Comparison of ENCODE assay signal across 8 cellular contexts in genomic region chr3:46372492-46373359, GRCh38. TPM values are rescaled to one million over a fixed set of nuclear protein-coding genes. Genes with fewer than 3 reads are reported as not detected.
A peak's percentile ranks its signal among the peaks of the same experiment; 100 is the strongest.
DNase-seq lines count a peak whose midpoint lies in the region; ATAC-seq and TF ChIP-seq lines count a peak whose summit lies in the region.

No MANE protein-coding gene starts in this region.

- no peak overlapping the region for H3K4me2 ChIP-seq in fibroblast of lung (ENCODE audit: extremely low read depth, insufficient read depth, low read length)

- in situ Hi-C loops in Panc1 (cut with HindIII; ENCODE audit: low pct_unique_long_range_greater_than_20kb, low sequenced_read_pairs): no loop called here

- POLR2A ChIA-PET in GM10248 (lab: Yijun Ruan, JAX): no interaction called here
- POLR2A ChIA-PET in Panc1 (lab: Charles Lee): no interaction called here

- no peak for ATAC-seq in Panc1
- ATAC-seq in HG02973 (IDR thresholded peaks at IDR 0.05; ENCODE audit: unreplicated experiment): no peak

- no peaks in the 10 kb centered on the region for H3K79me2 ChIP-seq in fibroblast of lung (ENCODE audit: control insufficient read depth, insufficient read depth, low read length)

- H3K4me3 Mint-ChIP-seq in type B pancreatic cell: no peak overlapping the region

- peaks cover 6% of the 10 kb centered on the region for H3K4me1 Mint-ChIP-seq in type B pancreatic cell (ENCODE audit: unreplicated experiment)

- DNase-seq in GM10248 (ENCODE audit: extremely low spot score): no peak
- no peak for DNase-seq in Panc1 (ENCODE audit: low read depth, low spot score)
- peak in 1 of 2 donors; percentile 45 for DNase-seq in fibroblast of lung (ENCODE audit: low read depth in 2 of 2)
- DNase-seq in type B pancreatic cell (ENCODE audit: extremely low spot score, unreplicated experiment): no peak
- no peak for DNase-seq in NCI-H2107 (lab: John Stamatoyannopoulos, UW)
- no peak for DNase-seq in NCI-H2081 treated with DMSO at 0.1 percent for 48 hours (lab: John Stamatoyannopoulos, UW)

- peak; percentile 44 for TF ChIP-seq CTCF in 22Rv1 (IDR thresholded peaks at IDR 0.05)
- peak; percentile 64 for TF ChIP-seq CTCF in GM10248 (IDR thresholded peaks at IDR 0.05; ENCODE audit: control extremely low read depth, extremely low read depth, low read depth, missing control alignments)
- peak; percentile 63 for TF ChIP-seq CTCF in Panc1 (IDR thresholded peaks at IDR 0.05)
- peak; percentile 65 to 89 for TF ChIP-seq CTCF in fibroblast of lung (conservative IDR thresholded peaks at IDR 0.05 in 1 of 2, IDR thresholded peaks at IDR 0.05 in 1 of 2; ENCODE audit: low read depth in 1 of 2, low read length in 2 of 2)
- peak; percentile 59 for TF ChIP-seq CTCF in type B pancreatic cell (conservative IDR thresholded peaks at IDR 0.05)

- H3K36me3 Mint-ChIP-seq in type B pancreatic cell: no peaks in the 10 kb centered on the region

- H3K4me1 ChIP-seq in Panc1 (ENCODE audit: control insufficient read depth, insufficient read depth, low read length) (no peaks in the 10 kb centered on the region), fibroblast of lung (ENCODE audit: control insufficient read depth, extremely low read depth, insufficient read depth, low read length) (no peaks in the 10 kb centered on the region)

- no peaks in the 10 kb centered on the region for H4K20me1 ChIP-seq in fibroblast of lung (ENCODE audit: control insufficient read depth, extremely low read depth, insufficient read depth, low read length)

- intact Hi-C loops in Panc1 (cut with micrococcal nuclease; ENCODE audit: unreplicated experiment): loop anchor here (10.0 kb wide), 2 partner anchors 288 to 438 kb away; no protein-coding TSS in a partner anchor

- no peaks in the 10 kb centered on the region for H3K36me3 ChIP-seq in Panc1 (ENCODE audit: control insufficient read depth, insufficient read depth, low read length)
- H3K36me3 ChIP-seq in fibroblast of lung (ENCODE audit: control insufficient read depth, insufficient read depth, low read length): no peaks in the 10 kb centered on the region

- H3K27me3 Mint-ChIP-seq in type B pancreatic cell: peaks cover 48% of the 10 kb centered on the region

- H3K9me3 Mint-ChIP-seq in type B pancreatic cell: no peaks in the 10 kb centered on the region

- no peak overlapping the region for H3K27ac ChIP-seq in 22Rv1
- no peak overlapping the region for H3K27ac ChIP-seq in Panc1 (ENCODE audit: low read length)
- H3K27ac ChIP-seq in fibroblast of lung (ENCODE audit: insufficient read depth, low read length): no peak overlapping the region

- H2AFZ ChIP-seq in fibroblast of lung (ENCODE audit: low read length): no peak overlapping the region

- H3K27me3 ChIP-seq in Panc1 (ENCODE audit: control insufficient read depth, insufficient read depth, low read length) (no peaks in the 10 kb centered on the region; the same call in none of the 2 replicates), fibroblast of lung (ENCODE audit: control insufficient read depth, insufficient read depth, low read length) (peaks cover 17% of the 10 kb centered on the region)

- H3K27ac Mint-ChIP-seq in type B pancreatic cell: no peak overlapping the region

- no TSS peak for BruUV-seq in Panc1 (replicated peaks; lab: Mats Ljungman, UMichigan)

- H3K4me3 ChIP-seq in Panc1 (ENCODE audit: low read depth in 2 of 2, low read length in 2 of 2) (no peak overlapping the region), fibroblast of lung (replicated peaks in 1 of 4; ENCODE audit: control extremely low read depth in 1 of 4, insufficient read depth in 1 of 4, low read depth in 3 of 4, low read length in 4 of 4) (no peak overlapping the region)

- H3K9me3 ChIP-seq in Panc1 (ENCODE audit: control insufficient read depth, insufficient read depth, low read depth, low read length): no peaks in the 10 kb centered on the region
- no peaks in the 10 kb centered on the region for H3K9me3 ChIP-seq in fibroblast of lung (ENCODE audit: control insufficient read depth, insufficient read depth, low read depth, low read length)

- no peak overlapping the region for H3K9ac ChIP-seq in fibroblast of lung (ENCODE audit: insufficient read depth, low read length)

- CTCF ChIA-PET in GM10248 (lab: Yijun Ruan, JAX) (interaction anchor here (0.6 to 6.9 kb wide), 10 partner anchors 9 to 306 kb away, joined by 3 to 50 read pairs (median 5); partner anchors contain the start of gene CCR1), Panc1 (lab: Charles Lee) (no interaction called here)

RNA-seq across cellular contexts. Expression of gene CCR5, which starts 2.0 kb away (rescaled TPM):
- total RNA-seq in Panc1 (2021; ENCODE audit: unreplicated experiment) (not detected), fibroblast of lung (under 0.01 TPM in 2 replicates), type B pancreatic cell (ENCODE audit: low replicate concordance) (0.12 and 0.22 TPM in 2 replicates)
- not detected for polyA plus RNA-seq in Panc1 (2012; ENCODE audit: insufficient read length)
- 0.15 TPM in 1 of 2 replicates, not detected in the other for polyA plus RNA-seq in fibroblast of lung
- 0.16 TPM in 1 of 2 replicates, not detected in the other for polyA plus RNA-seq in fibroblast of lung (2012)
- 0.26 TPM in 1 of 2 replicates, not detected in the other for polyA minus RNA-seq in fibroblast of lung (ENCODE audit: low replicate concordance)

RNA-seq across cellular contexts. Expression of gene CCR2, which starts 18.8 kb away (rescaled TPM):
- total RNA-seq in Panc1 (2021; ENCODE audit: unreplicated experiment) (not detected), fibroblast of lung (under 0.01 TPM in 1 of 2 replicates, not detected in the other), type B pancreatic cell (ENCODE audit: low replicate concordance) (not detected in 2 replicates)
- polyA plus RNA-seq in Panc1 (2012; ENCODE audit: insufficient read length): not detected
- polyA plus RNA-seq in fibroblast of lung: not detected in 2 replicates
- polyA plus RNA-seq in fibroblast of lung (2012): not detected in 2 replicates
- polyA minus RNA-seq in fibroblast of lung (ENCODE audit: low replicate concordance): not detected in 2 replicates

RNA-seq across cellular contexts. Expression of gene CCRL2, which starts 34.3 kb away (rescaled TPM):
- total RNA-seq in Panc1 (2021; ENCODE audit: unreplicated experiment) (not detected), fibroblast of lung (0.26 and 0.33 TPM in 2 replicates), type B pancreatic cell (ENCODE audit: low replicate concordance) (0.17 and 0.34 TPM in 2 replicates)
- not detected for polyA plus RNA-seq in Panc1 (2012; ENCODE audit: insufficient read length)
- polyA plus RNA-seq in fibroblast of lung: 0.46 and 3.7 TPM in 2 replicates
- 0.23 and 1.8 TPM in 2 replicates for polyA plus RNA-seq in fibroblast of lung (2012)
- polyA minus RNA-seq in fibroblast of lung (ENCODE audit: low replicate concordance): 0.86 and 1.1 TPM in 2 replicates
